In the genomic region with DNA sequence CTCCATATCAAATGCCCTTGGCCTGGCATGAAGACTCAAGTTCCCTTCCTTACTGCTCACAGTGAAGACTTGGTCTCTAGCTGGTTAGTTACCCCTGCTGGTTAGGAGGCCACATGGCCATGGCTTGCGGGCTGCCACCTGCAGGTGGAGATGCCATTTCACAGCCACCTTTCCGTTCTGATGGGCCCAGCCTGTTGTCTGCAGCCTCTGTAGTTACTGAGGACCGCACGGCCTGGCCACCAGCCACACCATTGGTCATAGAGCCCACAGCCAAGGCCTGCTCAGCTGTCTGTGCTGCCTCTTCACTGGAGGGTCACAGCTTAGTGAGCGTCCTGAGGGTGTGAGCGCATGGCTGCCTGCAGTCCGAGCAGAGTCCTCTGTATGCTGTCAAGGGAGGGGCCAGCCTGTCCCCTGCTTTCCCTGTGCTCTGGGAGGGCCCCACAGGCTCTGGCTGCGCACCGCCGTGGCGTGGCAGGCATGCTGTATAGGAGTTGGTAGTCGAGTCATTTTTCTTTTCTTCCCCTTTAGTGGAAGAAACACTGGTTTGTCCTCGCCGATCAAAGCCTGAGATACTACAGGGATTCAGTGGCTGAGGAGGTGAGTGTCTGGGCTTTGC, we compare ENCODE assay signal across 8 cellular contexts. TPM values are rescaled to one million over a fixed set of nuclear protein-coding genes. Genes with fewer than 3 reads are reported as not detected.
DNase-seq lines count a peak whose midpoint lies in the region; ATAC-seq and TF ChIP-seq lines count a peak whose summit lies in the region.

No MANE protein-coding gene starts in this region.

- H3K4me3 Mint-ChIP-seq in activated CD4-positive, alpha-beta memory T cell treated with anti-CD3 and anti-CD28 coated beads for 36 hours: no peak overlapping the region

- no peak overlapping the region for H3K27ac Mint-ChIP-seq in activated CD4-positive, alpha-beta memory T cell treated with anti-CD3 and anti-CD28 coated beads for 36 hours

- CTCF ChIA-PET in BJ (lab: Yijun Ruan, JAX) (no interaction called here), HEK293T (lab: Yijun Ruan, JAX) (interaction anchor here (0.9 kb wide), 1 partner anchor 35 kb away, joined by 3 read pairs; no protein-coding TSS in a partner anchor)
- CTCF ChIA-PET in activated CD4-positive, alpha-beta memory T cell treated with anti-CD3 and anti-CD28 coated beads for 36 hours (lab: Charles Lee): interaction anchor here (0.6 to 1.3 kb wide), 3 partner anchors 21 to 134 kb away, joined by 3 to 4 read pairs (median 3); partner anchors contain the start of gene MPRIP

- peaks cover 20% of the 10 kb centered on the region for H3K36me3 Mint-ChIP-seq in activated CD4-positive, alpha-beta memory T cell treated with anti-CD3 and anti-CD28 coated beads for 36 hours

- POLR2A ChIA-PET in BJ (lab: Charles Lee): no interaction called here
- POLR2A ChIA-PET in HEK293T (lab: Yijun Ruan, JAX): no interaction called here
- POLR2A ChIA-PET in activated CD4-positive, alpha-beta memory T cell treated with anti-CD3 and anti-CD28 coated beads for 36 hours (lab: Charles Lee): no interaction called here

- TF ChIP-seq CTCF in BJ (IDR thresholded peaks at IDR 0.05; ENCODE audit: insufficient read depth, low read depth, low read length): peak; percentile 17; the same call in 1 of the 2 replicates
- TF ChIP-seq CTCF in kidney epithelial cell (IDR thresholded peaks at IDR 0.05; ENCODE audit: insufficient read depth, low read length, poor library complexity, severe bottlenecking): peak; percentile 21

- no peak overlapping the region for H3K4me3 ChIP-seq in BJ (ENCODE audit: low read depth, low read length)
- no peak overlapping the region for H3K4me3 ChIP-seq in kidney epithelial cell (ENCODE audit: low read depth, low read length)

- no peaks in the 10 kb centered on the region for H3K27me3 Mint-ChIP-seq in activated CD4-positive, alpha-beta memory T cell treated with anti-CD3 and anti-CD28 coated beads for 36 hours

- H3K36me3 ChIP-seq in BJ (ENCODE audit: control insufficient read depth, insufficient read depth, low read length) (peaks cover 44% of the 10 kb centered on the region), kidney epithelial cell (ENCODE audit: control insufficient read depth, insufficient read depth, low read length) (peaks cover 10% of the 10 kb centered on the region)

- H3K27me3 ChIP-seq in BJ (ENCODE audit: control insufficient read depth, insufficient read depth, low read length) (no peaks in the 10 kb centered on the region), kidney epithelial cell (ENCODE audit: control insufficient read depth, insufficient read depth, low read length) (no peaks in the 10 kb centered on the region)

- no peak for ATAC-seq in HG03342 (IDR thresholded peaks at IDR 0.05; ENCODE audit: unreplicated experiment)

- no peak for DNase-seq in BJ (ENCODE audit: low read depth)
- DNase-seq in HEK293T (ENCODE audit: extremely low spot score): peak; percentile 34
- DNase-seq in activated CD4-positive, alpha-beta memory T cell treated with anti-CD3 and anti-CD28 coated beads for 36 hours: peak; percentile 53
- DNase-seq in kidney epithelial cell (ENCODE audit: low read depth): no peak
- DNase-seq in NCI-H524 treated with DMSO at 0.1 percent for 48 hours (lab: John Stamatoyannopoulos, UW): no peak
- no peak for DNase-seq in COLO829 (ENCODE audit: low spot score)
- DNase-seq in cortex of kidney (lab: John Stamatoyannopoulos, UW): no peak

- H3K9me3 Mint-ChIP-seq in activated CD4-positive, alpha-beta memory T cell treated with anti-CD3 and anti-CD28 coated beads for 36 hours: no peaks in the 10 kb centered on the region

- peaks cover 31% of the 10 kb centered on the region for H3K4me1 Mint-ChIP-seq in activated CD4-positive, alpha-beta memory T cell treated with anti-CD3 and anti-CD28 coated beads for 36 hours (ENCODE audit: low read depth)

- intact Hi-C loops in activated CD4-positive, alpha-beta memory T cell treated with anti-CD3 and anti-CD28 coated beads for 36 hours (cut with micrococcal nuclease): loop anchor here (5.0 kb wide), 1 partner anchor 145 kb away; no protein-coding TSS in a partner anchor

TF ChIP-seq in HEK293T, 16 proteins besides CTCF, POLR2A, EP300 and RAD21:
- TF ChIP-seq FOXK2 (IDR thresholded peaks at IDR 0.05) (no peak), LEF1 (IDR thresholded peaks at IDR 0.05; ENCODE audit: borderline replicate concordance) (no peak)

RNA-seq across cellular contexts. Expression of gene PLD6, which starts 59.2 kb away (rescaled TPM):
- 1.5 TPM in 2 replicates for polyA plus RNA-seq in BJ (2011; rRNA removed)
- polyA minus RNA-seq in BJ (2011; rRNA and poly(A)+ RNA removed): 1.00 and 1.3 TPM in 2 replicates
- 1 to 10 TPM; 9.3 to 9.4 TPM for total RNA-seq in activated CD4-positive, alpha-beta memory T cell treated with anti-CD3 and anti-CD28 coated beads for 36 hours
- total RNA-seq in kidney epithelial cell: 4.8 and 9.7 TPM in 2 replicates

Comparison
In these comparisons a context has a peak if more than half of its experiments do, and no peak if none do; other contexts are left out.
1. DNase-seq: peak in HEK293T (single experiment) and activated CD4-positive, alpha-beta memory T cell treated with anti-CD3 and anti-CD28 coated beads for 36 hours (single experiment); none in BJ (single experiment), kidney epithelial cell (single experiment), NCI-H524 treated with DMSO at 0.1 percent for 48 hours (single experiment), COLO829 (single experiment) and cortex of kidney (single experiment).